In the genomic region with DNA sequence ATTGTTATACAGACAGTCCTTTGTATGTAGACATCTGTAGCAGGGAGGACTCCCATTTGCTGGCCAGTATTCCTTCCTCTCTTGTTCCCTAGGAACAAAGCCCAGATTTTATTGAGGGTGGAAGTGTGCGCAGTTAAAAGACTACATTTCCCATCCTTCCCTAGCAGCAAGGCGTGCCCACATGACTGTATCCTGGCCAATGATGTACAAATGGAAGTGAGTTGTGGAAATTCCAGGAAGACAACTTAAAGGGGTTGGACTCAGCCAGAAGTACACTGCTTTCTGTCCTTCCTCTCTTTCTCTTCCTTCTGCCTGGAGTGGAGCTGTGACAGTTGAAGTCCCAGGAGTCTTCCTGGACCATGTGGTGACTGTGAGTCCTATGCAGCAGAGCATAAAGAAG, we compare ENCODE assay signal across 1 cellular context.
A peak's percentile ranks its signal among the peaks of the same experiment; 100 is the strongest.
TF ChIP-seq lines count a peak whose summit lies in the region.

No MANE protein-coding gene starts in this region.

TF ChIP-seq in HCT116, 20 proteins besides CTCF, POLR2A, EP300 and RAD21 (continued from another document):
- TF ChIP-seq SIN3A (IDR thresholded peaks at IDR 0.05; ENCODE audit: low read depth) (no peak), SRF (IDR thresholded peaks at IDR 0.05; ENCODE audit: low read depth) (no peak), ZNF274 (IDR thresholded peaks at IDR 0.05; ENCODE audit: low read depth, low read length) (no peak), ZFX (IDR thresholded peaks at IDR 0.05) (no peak), EZH2phosphoT487 (IDR thresholded peaks at IDR 0.05; ENCODE audit: borderline replicate concordance) (no peak), TCF7L2 (IDR thresholded peaks at IDR 0.05; ENCODE audit: borderline replicate concordance, extremely low read depth, insufficient read depth, insufficient read length) (no peak), ELF1 (IDR thresholded peaks at IDR 0.05; ENCODE audit: borderline replicate concordance, low read depth) (peak; percentile 79), FOSL1 (IDR thresholded peaks at IDR 0.05; ENCODE audit: low read depth) (no peak), YY1 (IDR thresholded peaks at IDR 0.05; ENCODE audit: extremely low read depth, insufficient replicate concordance, low read depth, low read length) (peak; percentile 50), SP1 (IDR thresholded peaks at IDR 0.05; ENCODE audit: low read depth) (peak; percentile 95), JUND (IDR thresholded peaks at IDR 0.05) (no peak)
- TF ChIP-seq, protein P1, sequence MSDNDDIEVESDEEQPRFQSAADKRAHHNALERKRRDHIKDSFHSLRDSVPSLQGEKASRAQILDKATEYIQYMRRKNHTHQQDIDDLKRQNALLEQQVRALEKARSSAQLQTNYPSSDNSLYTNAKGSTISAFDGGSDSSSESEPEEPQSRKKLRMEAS (IDR thresholded peaks at IDR 0.05), result no peak; the same call in 1 of the 2 replicates
- TF ChIP-seq, protein P2, sequence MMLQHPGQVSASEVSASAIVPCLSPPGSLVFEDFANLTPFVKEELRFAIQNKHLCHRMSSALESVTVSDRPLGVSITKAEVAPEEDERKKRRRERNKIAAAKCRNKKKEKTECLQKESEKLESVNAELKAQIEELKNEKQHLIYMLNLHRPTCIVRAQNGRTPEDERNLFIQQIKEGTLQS (IDR thresholded peaks at IDR 0.05), result no peak
